In genomic region chr9:113957778-113958430, GRCh38 we compare ENCODE assay signal across 10 cellular contexts.
DNase-seq lines count a peak whose midpoint lies in the region; ATAC-seq, FAIRE-seq and TF ChIP-seq lines count a peak whose summit lies in the region.
"Had no signal": no experiment of that assay in that cellular context is flagged by ENCODE, and none has a peak within 500 bp of the region (broad histone marks: within the 10 kb centered on the region; RNA-seq: fewer than 3 reads in every experiment).

No MANE protein-coding gene starts in this region.

- no peak overlapping the region for H3K27ac ChIP-seq in left ventricle myocardium inferior (replicated peaks)

- no peak overlapping the region for H3K4me3 Mint-ChIP-seq in activated T-helper 1 cell treated with anti-CD3 and anti-CD28 coated beads, Interleukin-12 subunit alpha, Interleukin-12 subunit beta, Interleukin-2, Interleukin-4 antibody, amounts not matched to agents 30 ng/mL and 10 ng/mL and 1 ng/mL, durations not matched to agents 14 hours and 24 hours and 36 hours
- H3K4me3 Mint-ChIP-seq: activated naive CD4-positive, alpha-beta T cell treated with anti-CD3 and anti-CD28 coated beads, Interleukin-2, amount 50 U/mL, for 24 hours; B cell had no signal

- intact Hi-C loops in cardiac septum (cut with DNase I) (no loop called here), left ventricle myocardium inferior (cut with micrococcal nuclease) (no loop called here)
- intact Hi-C loops in activated T-helper 1 cell treated with anti-CD3 and anti-CD28 coated beads, Interleukin-12 subunit alpha, Interleukin-12 subunit beta, Interleukin-2, Interleukin-4 antibody, amounts not matched to agents 30 ng/mL and 10 ng/mL and 1 ng/mL, durations not matched to agents 14 hours and 24 hours and 36 hours (cut with micrococcal nuclease) = no loop called here

- H3K9me3 ChIP-seq in left ventricle myocardium inferior (replicated peaks) = no peaks in the 10 kb centered on the region

- TF ChIP-seq CTCF in left ventricle myocardium inferior (IDR thresholded peaks at IDR 0.05; ENCODE audit: borderline replicate concordance) = no peak
- TF ChIP-seq CTCF in bronchial epithelial cell (IDR thresholded peaks at IDR 0.05; ENCODE audit: insufficient read depth, low read length, severe bottlenecking) = no peak

- H3K4me1 Mint-ChIP-seq in activated T-helper 1 cell treated with anti-CD3 and anti-CD28 coated beads, Interleukin-12 subunit alpha, Interleukin-12 subunit beta, Interleukin-2, Interleukin-4 antibody, amounts not matched to agents 30 ng/mL and 10 ng/mL and 1 ng/mL, durations not matched to agents 14 hours and 24 hours and 36 hours (ENCODE audit: low read depth) = no peaks in the 10 kb centered on the region
- H3K4me1 Mint-ChIP-seq: activated naive CD4-positive, alpha-beta T cell treated with anti-CD3 and anti-CD28 coated beads, Interleukin-2, amount 50 U/mL, for 24 hours; B cell had no signal

- H3K27me3 ChIP-seq in left ventricle myocardium inferior (ENCODE audit: low read depth) (no peaks in the 10 kb centered on the region), bronchial epithelial cell (ENCODE audit: control insufficient read depth, insufficient read depth, low read length) (no peaks in the 10 kb centered on the region)

- peak; percentile 6 for DNase-seq in cardiac septum (ENCODE audit: low spot score)
- no peak for DNase-seq in left ventricle myocardium inferior
- DNase-seq in bronchial epithelial cell (ENCODE audit: low read depth) = peak; percentile 77
- DNase-seq in left lobe of liver (ENCODE audit: low spot score) = peak; percentile 23
- no peak for DNase-seq in NAMALWA (ENCODE audit: low spot score)
- no peak for DNase-seq in activated T-helper 1 cell treated with anti-CD3 and anti-CD28 coated beads, Interleukin-12 subunit alpha, Interleukin-12 subunit beta, Interleukin-2, Interleukin-4 antibody, amounts not matched to agents 30 ng/mL and 10 ng/mL and 1 ng/mL, durations not matched to agents 14 hours and 24 hours and 36 hours (ENCODE audit: low spot score)

- ATAC-seq in left lobe of liver (no peak), GM18873 (IDR thresholded peaks at IDR 0.05; ENCODE audit: low FRiP score, unreplicated experiment) (no peak), GM19324 (IDR thresholded peaks at IDR 0.05; ENCODE audit: low FRiP score, unreplicated experiment) (no peak)

- no peaks in the 10 kb centered on the region for H3K36me3 ChIP-seq in left ventricle myocardium inferior
- no peaks in the 10 kb centered on the region for H3K36me3 ChIP-seq in bronchial epithelial cell (ENCODE audit: control insufficient read depth, insufficient read depth, low read length)

- no peak overlapping the region for H3K27ac Mint-ChIP-seq in activated T-helper 1 cell treated with anti-CD3 and anti-CD28 coated beads, Interleukin-12 subunit alpha, Interleukin-12 subunit beta, Interleukin-2, Interleukin-4 antibody, amounts not matched to agents 30 ng/mL and 10 ng/mL and 1 ng/mL, durations not matched to agents 14 hours and 24 hours and 36 hours
- H3K27ac Mint-ChIP-seq: activated naive CD4-positive, alpha-beta T cell treated with anti-CD3 and anti-CD28 coated beads, Interleukin-2, amount 50 U/mL, for 24 hours; B cell had no signal

- peaks cover 5% of the 10 kb centered on the region for H3K27me3 Mint-ChIP-seq in activated T-helper 1 cell treated with anti-CD3 and anti-CD28 coated beads, Interleukin-12 subunit alpha, Interleukin-12 subunit beta, Interleukin-2, Interleukin-4 antibody, amounts not matched to agents 30 ng/mL and 10 ng/mL and 1 ng/mL, durations not matched to agents 14 hours and 24 hours and 36 hours (ENCODE audit: insufficient read depth)

- peak; percentile 7 for FAIRE-seq in bronchial epithelial cell (lab: Jason Lieb, UNC)

- peaks cover 19% of the 10 kb centered on the region for H3K4me1 ChIP-seq in left ventricle myocardium inferior

- H3K9me3 Mint-ChIP-seq in activated T-helper 1 cell treated with anti-CD3 and anti-CD28 coated beads, Interleukin-12 subunit alpha, Interleukin-12 subunit beta, Interleukin-2, Interleukin-4 antibody, amounts not matched to agents 30 ng/mL and 10 ng/mL and 1 ng/mL, durations not matched to agents 14 hours and 24 hours and 36 hours = no peaks in the 10 kb centered on the region
- H3K9me3 Mint-ChIP-seq: activated naive CD4-positive, alpha-beta T cell treated with anti-CD3 and anti-CD28 coated beads, Interleukin-2, amount 50 U/mL, for 24 hours had no signal

- no peak overlapping the region for H3K4me3 ChIP-seq in left ventricle myocardium inferior
- no peak overlapping the region for H3K4me3 ChIP-seq in bronchial epithelial cell (ENCODE audit: low read depth, low read length)

- no peaks in the 10 kb centered on the region for H3K36me3 Mint-ChIP-seq in activated T-helper 1 cell treated with anti-CD3 and anti-CD28 coated beads, Interleukin-12 subunit alpha, Interleukin-12 subunit beta, Interleukin-2, Interleukin-4 antibody, amounts not matched to agents 30 ng/mL and 10 ng/mL and 1 ng/mL, durations not matched to agents 14 hours and 24 hours and 36 hours (ENCODE audit: low read depth)
- H3K36me3 Mint-ChIP-seq: activated naive CD4-positive, alpha-beta T cell treated with anti-CD3 and anti-CD28 coated beads, Interleukin-2, amount 50 U/mL, for 24 hours had no signal

Comparison
In these comparisons a context has a peak if more than half of its experiments do, and no peak if none do; other contexts are left out.
1. DNase-seq: peak in cardiac septum (single experiment), bronchial epithelial cell (single experiment) and left lobe of liver (single experiment); none in left ventricle myocardium inferior (single experiment), NAMALWA (single experiment) and activated T-helper 1 cell treated with anti-CD3 and anti-CD28 coated beads, Interleukin-12 subunit alpha, Interleukin-12 subunit beta, Interleukin-2, Interleukin-4 antibody, amounts not matched to agents 30 ng/mL and 10 ng/mL and 1 ng/mL, durations not matched to agents 14 hours and 24 hours and 36 hours (single experiment).